ENCODE assay signal across 35 cellular contexts in the genomic region with DNA sequence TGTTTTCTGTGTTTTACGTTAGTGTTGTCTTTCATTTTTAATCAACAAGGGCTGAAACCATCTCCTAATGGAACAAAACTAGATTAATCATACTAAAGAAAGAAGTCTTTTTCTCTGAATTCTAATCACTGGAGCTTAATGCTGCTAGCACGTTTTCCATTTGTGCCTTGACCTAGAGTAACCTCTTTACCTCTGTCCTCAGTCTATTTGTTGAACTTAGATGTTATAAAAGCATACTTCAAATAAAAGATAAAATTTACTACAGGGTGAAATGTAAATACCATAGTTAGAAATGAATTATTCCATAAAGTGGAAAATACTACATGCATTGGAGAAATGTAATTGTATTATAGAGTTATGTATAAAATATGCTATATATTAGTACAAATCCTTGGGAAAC.
"Had no signal": no experiment of that assay in that cellular context is flagged by ENCODE, and none has a peak within 500 bp of the region (broad histone marks: within the 10 kb centered on the region; RNA-seq: fewer than 3 reads in every experiment).

No MANE protein-coding gene starts in this region.

- H3K4me3 ChIP-seq: MG63 had no signal

- H3K9me3 ChIP-seq: MG63 had no signal

- H3K27me3 ChIP-seq: MG63 had no signal

- H3K27ac ChIP-seq: KMS-11 had no signal

- H3K36me3 ChIP-seq: MG63 had no signal

- DNase-seq: Karpas-422, Kasumi-1, KG1, MG63, MM.1S, MV-4-11, NCI-H1048, NCI-H1092, NCI-H1092 treated with DMSO at 0.1 percent for 48 hours, NCI-H1105, NCI-H1105 treated with DMSO at 0.1 percent for 48 hours, NCI-H1417, NCI-H1417 treated with DMSO at 0.1 percent for 48 hours, NCI-H1436, NCI-H1436 treated with DMSO at 0.1 percent for 48 hours, NCI-H146, NCI-H1694, NCI-H1694 treated with DMSO at 0.1 percent for 48 hours, NCI-H187, NCI-H187 treated with DMSO at 0.1 percent for 48 hours, NCI-H1930, NCI-H2029, NCI-H2029 treated with DMSO at 0.1 percent for 48 hours, NCI-H2081, NCI-H2081 treated with DMSO at 0.1 percent for 48 hours, NCI-H2107, NCI-H2171, NCI-H2171 treated with DMSO at 0.1 percent for 48 hours, NCI-H2227 treated with DMSO at 0.1 percent for 48 hours, NCI-H226, NCI-H446, NCI-H446 treated with DMSO at 0.1 percent for 48 hours, NCI-H510A, NCI-H510A treated with DMSO at 0.1 percent for 48 hours had no signal
